In the genomic region with DNA sequence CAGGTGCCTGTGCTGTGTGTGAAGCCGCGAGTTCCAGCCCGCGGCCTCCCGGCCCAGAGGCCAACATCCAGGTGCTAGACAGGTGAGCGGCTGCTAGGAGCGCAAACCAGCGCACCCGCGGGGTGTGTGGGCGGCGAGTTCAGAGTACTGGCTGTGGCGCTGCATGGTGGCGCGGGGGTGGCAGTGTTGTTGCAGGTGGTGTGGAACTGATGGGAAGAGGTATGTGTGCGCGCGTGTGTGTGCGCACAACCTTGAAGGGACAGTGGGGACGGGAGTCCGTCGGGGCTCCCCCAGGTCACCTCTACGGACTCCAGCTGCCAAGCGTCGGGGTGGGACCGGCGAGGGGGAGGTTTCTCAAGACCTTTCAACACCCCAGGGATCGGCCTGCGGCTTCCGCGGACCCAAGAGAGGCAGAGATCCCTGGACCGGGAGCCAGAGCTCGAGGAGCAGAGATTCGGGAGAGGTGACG, we compare ENCODE assay signal across 8 cellular contexts. TPM values are rescaled to one million over a fixed set of nuclear protein-coding genes. Genes with fewer than 3 reads are reported as not detected.
A peak's percentile ranks its signal among the peaks of the same experiment; 100 is the strongest.
DNase-seq lines count a peak whose midpoint lies in the region; ATAC-seq lines count a peak whose summit lies in the region.

No MANE protein-coding gene starts in this region.

- peaks cover 89% of the 10 kb centered on the region for H3K27me3 Mint-ChIP-seq in activated T-cell treated with anti-CD3 and anti-CD28 coated beads, Interleukin-2, amount 50 U/mL, for 4 hours (ENCODE audit: low read depth)
- peaks cover 100% of the 10 kb centered on the region for H3K27me3 Mint-ChIP-seq in stimulated activated memory B cell treated with anti-CD40 and anti-IgM and Interleukin-4, amounts not matched to agents 10 μg/mL and 1 μg/mL and 100 μg/mL, for 72 hours

- no peaks in the 10 kb centered on the region for H3K4me1 ChIP-seq in SJCRH30

- H3K36me3 ChIP-seq in MG63 (no peaks in the 10 kb centered on the region), SJCRH30 (no peaks in the 10 kb centered on the region)

- H3K27ac ChIP-seq in SJCRH30 = no peak overlapping the region

- H3K36me3 Mint-ChIP-seq in activated T-cell treated with anti-CD3 and anti-CD28 coated beads, Interleukin-2, amount 50 U/mL, for 4 hours (ENCODE audit: insufficient read depth) = no peaks in the 10 kb centered on the region
- H3K36me3 Mint-ChIP-seq in stimulated activated memory B cell treated with anti-CD40 and anti-IgM and Interleukin-4, amounts not matched to agents 10 μg/mL and 1 μg/mL and 100 μg/mL, for 72 hours = no peaks in the 10 kb centered on the region

- H3K9me3 ChIP-seq in MG63 (no peaks in the 10 kb centered on the region), SJCRH30 (replicated peaks) (no peaks in the 10 kb centered on the region)

- H3K9me3 Mint-ChIP-seq in activated T-cell treated with anti-CD3 and anti-CD28 coated beads, Interleukin-2, amount 50 U/mL, for 4 hours = no peaks in the 10 kb centered on the region
- no peaks in the 10 kb centered on the region for H3K9me3 Mint-ChIP-seq in stimulated activated memory B cell treated with anti-CD40 and anti-IgM and Interleukin-4, amounts not matched to agents 10 μg/mL and 1 μg/mL and 100 μg/mL, for 72 hours

- H3K27me3 ChIP-seq in MG63 = peaks cover 10% of the 10 kb centered on the region
- peaks cover 35% of the 10 kb centered on the region; the same call in 1 of the 2 replicates for H3K27me3 ChIP-seq in SJCRH30

- peak overlapping the region; percentile 19 for H3K27ac Mint-ChIP-seq in stimulated activated memory B cell treated with anti-CD40 and anti-IgM and Interleukin-4, amounts not matched to agents 10 μg/mL and 1 μg/mL and 100 μg/mL, for 72 hours

- peaks cover 22% of the 10 kb centered on the region for H3K4me1 Mint-ChIP-seq in activated T-cell treated with anti-CD3 and anti-CD28 coated beads, Interleukin-2, amount 50 U/mL, for 4 hours (ENCODE audit: low read depth)
- H3K4me1 Mint-ChIP-seq in stimulated activated memory B cell treated with anti-CD40 and anti-IgM and Interleukin-4, amounts not matched to agents 10 μg/mL and 1 μg/mL and 100 μg/mL, for 72 hours = peaks cover 26% of the 10 kb centered on the region

- H3K4me3 Mint-ChIP-seq in activated T-cell treated with anti-CD3 and anti-CD28 coated beads, Interleukin-2, amount 50 U/mL, for 4 hours = peak overlapping the region; percentile 78
- H3K4me3 Mint-ChIP-seq in stimulated activated memory B cell treated with anti-CD40 and anti-IgM and Interleukin-4, amounts not matched to agents 10 μg/mL and 1 μg/mL and 100 μg/mL, for 72 hours = peak overlapping the region; percentile 77

- peak overlapping the region; percentile 46 for H3K4me3 ChIP-seq in MG63
- H3K4me3 ChIP-seq in SJCRH30 = no peak overlapping the region

- ATAC-seq in activated T-cell treated with anti-CD3 and anti-CD28 coated beads, Interleukin-2, amount 50 U/mL, for 4 hours = peak; percentile 23 to 33
- ATAC-seq in stimulated activated memory B cell treated with anti-CD40 and anti-IgM and Interleukin-4, amounts not matched to agents 10 μg/mL and 1 μg/mL and 100 μg/mL, for 72 hours = peak; percentile 9
- ATAC-seq in HG02870 (IDR thresholded peaks at IDR 0.05; ENCODE audit: unreplicated experiment) = no peak

- DNase-seq in MG63 = no peak
- peak; percentile 42 for DNase-seq in activated T-cell treated with anti-CD3 and anti-CD28 coated beads, Interleukin-2, amount 50 U/mL, for 4 hours
- peak; percentile 6 for DNase-seq in kidney tubule cell (ENCODE audit: low spot score)
- DNase-seq in SJCRH30 = no peak
- DNase-seq in C1 segment of cervical spinal cord (lab: John Stamatoyannopoulos, UW) = no peak
- no peak for DNase-seq in NOMO-1 (lab: John Stamatoyannopoulos, UW; ENCODE audit: unreplicated experiment in 2 of 2)

RNA-seq across cellular contexts. Expression of gene DMBX1, which starts 0.4 kb away (rescaled TPM):
- total RNA-seq in MG63 (2014; rRNA removed; shearing (Covaris generic); ENCODE audit: low replicate concordance) = not detected in 2 replicates
- total RNA-seq in activated T-cell treated with anti-CD3 and anti-CD28 coated beads, Interleukin-2, amount 50 U/mL, for 4 hours = not detected
- total RNA-seq in SJCRH30 (2014; rRNA removed; shearing (Covaris generic)) = not detected in 2 replicates

Comparison
In these comparisons a context has a peak if more than half of its experiments do, and no peak if none do; other contexts are left out.
1. DNase-seq: peak in activated T-cell treated with anti-CD3 and anti-CD28 coated beads, Interleukin-2, amount 50 U/mL, for 4 hours (single experiment) and kidney tubule cell (single experiment); none in MG63 (single experiment), SJCRH30 (0 of 2), C1 segment of cervical spinal cord (0 of 14) and NOMO-1 (0 of 2).